26 cellular contexts compared by ENCODE assay signal in the genomic region with DNA sequence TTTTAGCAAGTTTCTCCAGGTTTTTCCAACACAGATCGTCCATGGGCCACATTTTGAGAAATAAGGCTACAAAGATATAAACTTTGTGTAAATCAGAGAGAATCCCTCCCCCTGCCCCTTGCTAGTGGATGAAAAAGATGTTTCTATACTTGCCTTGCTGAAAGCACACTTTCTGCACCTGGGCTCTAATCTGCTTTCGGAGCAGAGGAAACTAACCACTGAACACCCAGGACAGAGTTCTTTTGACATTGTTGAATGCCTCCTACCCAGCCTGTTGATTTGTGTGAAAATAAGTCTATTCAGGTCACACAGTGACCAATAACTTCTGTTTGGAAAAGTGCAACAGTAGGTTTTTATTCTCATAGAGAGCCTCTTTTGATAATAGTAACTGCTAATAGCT. TPM values are rescaled to one million over a fixed set of nuclear protein-coding genes. Genes with fewer than 3 reads are reported as not detected.
A peak's percentile ranks its signal among the peaks of the same experiment; 100 is the strongest.
DNase-seq lines count a peak whose midpoint lies in the region; ATAC-seq, FAIRE-seq and TF ChIP-seq lines count a peak whose summit lies in the region.
"Had no signal": no experiment of that assay in that cellular context is flagged by ENCODE, and none has a peak within 500 bp of the region (broad histone marks: within the 10 kb centered on the region; RNA-seq: fewer than 3 reads in every experiment).

No MANE protein-coding gene starts in this region.

- no peak overlapping the region for H3K27ac ChIP-seq in BLaER1 treated with 17β-estradiol and CSF1 and Interleukin-3, amounts not matched to agents 10 nM and 100 nM
- peak overlapping the region; percentile 90 to 97 (median 94) for H3K27ac ChIP-seq in gastrocnemius medialis
- H3K27ac ChIP-seq: thyroid gland, uterus had no signal

- H3K4me3 ChIP-seq in BLaER1 treated with 17β-estradiol and CSF1 and Interleukin-3, amounts not matched to agents 10 nM and 100 nM: no peak overlapping the region
- H3K4me3 ChIP-seq in gastrocnemius medialis: no peak overlapping the region
- H3K4me3 ChIP-seq: thyroid gland, uterus had no signal

- H3K4me1 ChIP-seq in BLaER1 treated with 17β-estradiol and CSF1 and Interleukin-3, amounts not matched to agents 10 nM and 100 nM: peaks cover 72 to 95% (median 85%) of the 10 kb centered on the region in 10 experiments
- peaks cover 74 to 79% of the 10 kb centered on the region in 2 donors for H3K4me1 ChIP-seq in gastrocnemius medialis
- H3K4me1 ChIP-seq: thyroid gland, uterus had no signal

- peak overlapping the region; percentile 56 for H3K27ac Mint-ChIP-seq in central memory CD8-positive, alpha-beta T cell (ENCODE audit: low read depth)
- H3K27ac Mint-ChIP-seq: H9; nephron; stimulated activated naive CD8-positive, alpha-beta T cell treated with anti-CD3 and anti-CD28 coated beads, Interleukin-15, amount 100 ng/mL, for 72 hours had no signal

- H4K20me1 ChIP-seq in BLaER1 treated with 17β-estradiol and CSF1 and Interleukin-3, amounts not matched to agents 10 nM and 100 nM: peaks cover 0 to 97% (median 22%) of the 10 kb centered on the region in 11 experiments; a peak in 11 of 22 replicates

- no peak for TF ChIP-seq CTCF in gastrocnemius medialis (IDR thresholded peaks at IDR 0.05 in 4 of 5, conservative IDR thresholded peaks at IDR 0.05 in 1 of 5)

- no peaks in the 10 kb centered on the region for H3K27me3 Mint-ChIP-seq in central memory CD8-positive, alpha-beta T cell
- H3K27me3 Mint-ChIP-seq: stimulated activated naive CD8-positive, alpha-beta T cell treated with anti-CD3 and anti-CD28 coated beads, Interleukin-15, amount 100 ng/mL, for 72 hours had no signal

- peaks cover 93% of the 10 kb centered on the region for H3K4me1 Mint-ChIP-seq in central memory CD8-positive, alpha-beta T cell

- no peaks in the 10 kb centered on the region for H3K9me3 ChIP-seq in BLaER1 treated with 17β-estradiol and CSF1 and Interleukin-3, amounts not matched to agents 10 nM and 100 nM (replicated peaks in 1 of 11)
- no peaks in the 10 kb centered on the region for H3K9me3 ChIP-seq in gastrocnemius medialis
- H3K9me3 ChIP-seq: thyroid gland, uterus had no signal

- H3K27me3 ChIP-seq in BLaER1 treated with 17β-estradiol and CSF1 and Interleukin-3, amounts not matched to agents 10 nM and 100 nM: no peaks in the 10 kb centered on the region
- no peaks in the 10 kb centered on the region for H3K27me3 ChIP-seq in gastrocnemius medialis
- H3K27me3 ChIP-seq: uterus had no signal

- peaks cover 30% of the 10 kb centered on the region for H3K36me3 Mint-ChIP-seq in central memory CD8-positive, alpha-beta T cell (ENCODE audit: insufficient read depth)

- no peak for ATAC-seq in central memory CD8-positive, alpha-beta T cell (replicated peaks; ENCODE audit: extremely low read depth, poor library complexity, severe bottlenecking)
- ATAC-seq in gastrocnemius medialis (no peak), HG03025 (IDR thresholded peaks at IDR 0.05; ENCODE audit: low FRiP score, unreplicated experiment) (no peak)
- ATAC-seq: esophagus mucosa had no signal

- peaks cover 0 to 76% (median 10%) of the 10 kb centered on the region in 11 experiments; a peak in 10 of 22 replicates for H3K36me3 ChIP-seq in BLaER1 treated with 17β-estradiol and CSF1 and Interleukin-3, amounts not matched to agents 10 nM and 100 nM
- H3K36me3 ChIP-seq in gastrocnemius medialis: no peaks in the 10 kb centered on the region
- H3K36me3 ChIP-seq: thyroid gland, uterus had no signal

- H3K4me2 ChIP-seq in BLaER1 treated with 17β-estradiol and CSF1 and Interleukin-3, amounts not matched to agents 10 nM and 100 nM: peak overlapping the region; percentile 23 to 99 (median 52); a peak in 20 of 22 replicates

- no peak overlapping the region for H3K9ac ChIP-seq in BLaER1 treated with 17β-estradiol and CSF1 and Interleukin-3, amounts not matched to agents 10 nM and 100 nM

- peak; percentile 61 for FAIRE-seq in GM19239 (lab: Jason Lieb, UNC)
- FAIRE-seq: kidney, RCC 7860 had no signal

- intact Hi-C loops in gastrocnemius medialis (cut with DNase I; ENCODE audit: low total_unique reads): no loop called here

- peak overlapping the region; percentile 65 for H3K4me3 Mint-ChIP-seq in central memory CD8-positive, alpha-beta T cell
- H3K4me3 Mint-ChIP-seq: H9; nephron; stimulated activated naive CD8-positive, alpha-beta T cell treated with anti-CD3 and anti-CD28 coated beads, Interleukin-15, amount 100 ng/mL, for 72 hours had no signal

- H3K9me3 Mint-ChIP-seq in central memory CD8-positive, alpha-beta T cell: no peaks in the 10 kb centered on the region
- H3K9me3 Mint-ChIP-seq: H9; nephron; stimulated activated naive CD8-positive, alpha-beta T cell treated with anti-CD3 and anti-CD28 coated beads, Interleukin-15, amount 100 ng/mL, for 72 hours had no signal

- in situ Hi-C loops in gastrocnemius medialis (cut with MboI; ENCODE audit: low sequenced_read_pairs in 4 of 4): no loop called here

- no peak for DNase-seq in GM19239 (ENCODE audit: insufficient read length, low spot score)
- DNase-seq in central memory CD8-positive, alpha-beta T cell (ENCODE audit: low spot score in 2 of 2): no peak
- DNase-seq in gastrocnemius medialis: no peak
- DNase-seq in activated naive CD4-positive, alpha-beta T cell treated with anti-CD3 and anti-CD28 coated beads, Interleukin-2, amount 50 U/mL, for 16 hours: no peak
- DNase-seq in stimulated activated CD4-positive, alpha-beta T cell treated with anti-CD3 and anti-CD28 coated beads, Interleukin-4, amount 100 ng/mL, for 4 hours: no peak
- DNase-seq: ACHN; activated CD4-positive, alpha-beta T cell treated with anti-CD3 and anti-CD28 coated beads for 48 hours; activated CD8-positive, alpha-beta memory T cell treated with anti-CD3 and anti-CD28 coated beads for 24 hours; activated effector memory CD4-positive, alpha-beta T cell treated with Interleukin-2 at 50 U/mL for 16 hours; activated T-cell treated with anti-CD3 and anti-CD28 coated beads for 4 hours; caudate nucleus; COR-L47; H9; head of caudate nucleus; kidney; NCI-H1436 treated with DMSO at 0.1 percent for 48 hours; NCI-H2107; stimulated activated naive CD8-positive, alpha-beta T cell treated with anti-CD3 and anti-CD28 coated beads, Interleukin-15, amount 100 ng/mL, for 72 hours; SW 1271; thyroid gland; uterus had no signal

- no peak for TF ChIP-seq POLR2A in gastrocnemius medialis (IDR thresholded peaks at IDR 0.05)

RNA-seq across cellular contexts. Expression of gene ADRB2, which starts 7.5 kb away (rescaled TPM):
- total RNA-seq in gastrocnemius medialis: 10 to 100 TPM in 1 of 4 donors, 1 to 10 TPM in 3; 4.2 to 17.3 (median 6.8) TPM

Comparison
In these comparisons a context has a peak if more than half of its experiments do, and no peak if none do; other contexts are left out.
1. H3K27ac ChIP-seq: peak in gastrocnemius medialis (4 of 4); none in BLaER1 treated with 17β-estradiol and CSF1 and Interleukin-3, amounts not matched to agents 10 nM and 100 nM (0 of 11).